In the genomic region with DNA sequence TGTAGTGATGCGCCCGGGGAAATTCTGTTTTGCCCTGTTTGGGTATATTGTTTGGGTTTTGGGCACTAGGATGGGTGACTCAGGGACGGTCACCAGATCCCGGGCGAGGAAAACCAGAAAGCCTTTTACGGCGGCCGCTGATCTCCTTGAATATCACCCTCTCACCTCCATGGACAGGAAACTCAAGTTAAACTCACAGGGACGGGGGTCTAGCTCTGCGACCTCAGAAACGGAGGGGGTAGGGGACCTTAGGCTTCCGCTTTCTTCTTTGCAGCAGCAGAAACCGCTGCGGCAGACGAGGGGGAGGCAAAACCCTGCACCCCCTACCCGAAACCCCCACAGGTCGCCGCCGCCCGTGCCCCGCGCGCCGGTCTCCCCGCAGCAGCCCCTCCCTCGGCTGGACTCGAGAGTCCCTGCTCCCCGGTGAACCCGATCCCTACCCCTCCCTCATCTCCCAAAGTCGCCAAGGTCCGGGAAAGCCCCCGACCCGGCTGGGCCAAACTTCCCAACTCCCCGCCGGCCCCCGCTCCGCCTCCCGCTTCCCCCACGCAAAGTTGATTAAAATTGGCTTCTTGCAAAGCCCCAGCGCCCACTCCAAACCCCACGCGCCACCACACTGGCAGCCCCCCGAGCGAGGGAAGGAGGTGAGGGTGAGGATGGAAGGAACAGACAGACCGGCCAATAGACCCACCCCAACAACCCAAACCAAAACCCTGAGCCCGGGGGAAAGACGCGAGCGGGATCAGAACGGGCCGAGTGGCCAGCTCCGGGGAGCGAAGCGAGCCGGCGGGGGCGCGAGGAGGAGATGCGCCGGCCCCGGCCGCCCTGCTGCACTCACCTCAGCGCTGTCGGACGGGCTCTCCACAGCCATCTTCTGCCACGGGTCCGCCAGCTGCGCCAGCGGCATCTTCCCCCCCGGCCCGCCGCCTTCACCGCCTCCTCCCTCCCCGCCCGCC, we compare ENCODE assay signal across 8 cellular contexts. TPM values are rescaled to one million over a fixed set of nuclear protein-coding genes. Genes with fewer than 3 reads are reported as not detected.
DNase-seq lines count a peak whose midpoint lies in the region; ATAC-seq and TF ChIP-seq lines count a peak whose summit lies in the region.

No MANE protein-coding gene starts in this region.

- TF ChIP-seq CTCF in GM20000 (IDR thresholded peaks at IDR 0.05; ENCODE audit: extremely low read depth, missing control alignments), result no peak

- H3K36me3 Mint-ChIP-seq in activated CD4-positive, alpha-beta T cell treated with anti-CD3 and anti-CD28 coated beads, Interleukin-2, amount 10 ng/mL, durations not matched to agents 24 days and 14 days (ENCODE audit: low read depth), result peaks cover 8% of the 10 kb centered on the region
- H3K36me3 Mint-ChIP-seq in effector memory CD8-positive, alpha-beta T cell (ENCODE audit: insufficient read depth), result peaks cover 27% of the 10 kb centered on the region

- no peaks in the 10 kb centered on the region for H3K36me3 ChIP-seq in mesodermal cell (ENCODE audit: control insufficient read depth, insufficient read depth, low read length)
- no peaks in the 10 kb centered on the region for H3K36me3 ChIP-seq in thymus (ENCODE audit: control insufficient read depth, insufficient read depth)

- no peaks in the 10 kb centered on the region for H3K27me3 ChIP-seq in thymus (ENCODE audit: control insufficient read depth, insufficient read depth)

- peak overlapping the region; percentile 96 for H3K27ac Mint-ChIP-seq in activated CD4-positive, alpha-beta T cell treated with anti-CD3 and anti-CD28 coated beads, Interleukin-2, amount 10 ng/mL, durations not matched to agents 24 days and 14 days
- peak overlapping the region; percentile 95 for H3K27ac Mint-ChIP-seq in effector memory CD8-positive, alpha-beta T cell

- H3K27ac ChIP-seq in mesodermal cell (ENCODE audit: low read depth, low read length, severe bottlenecking), result peak overlapping the region; percentile 81
- peak overlapping the region; percentile 82 for H3K27ac ChIP-seq in thymus (ENCODE audit: low read depth)

- peaks cover 3% of the 10 kb centered on the region for H3K27me3 Mint-ChIP-seq in activated CD4-positive, alpha-beta T cell treated with anti-CD3 and anti-CD28 coated beads, Interleukin-2, amount 10 ng/mL, durations not matched to agents 24 days and 14 days
- H3K27me3 Mint-ChIP-seq in effector memory CD8-positive, alpha-beta T cell, result no peaks in the 10 kb centered on the region

- intact Hi-C loops in activated CD4-positive, alpha-beta T cell treated with anti-CD3 and anti-CD28 coated beads, Interleukin-2, amount 10 ng/mL, durations not matched to agents 24 days and 14 days (cut with micrococcal nuclease), result loop anchor here (1.0 to 10.0 kb wide), 9 partner anchors 41 to 1109 kb away; a partner anchor contains a TSS

- peak; percentile 29 for DNase-seq in CD1c-positive myeloid dendritic cell (ENCODE audit: extremely low spot score)
- DNase-seq in GM20000 (ENCODE audit: low spot score), result peak; percentile 28
- DNase-seq in HT-29 (ENCODE audit: low spot score), result peak; percentile 37
- DNase-seq in activated CD4-positive, alpha-beta T cell treated with anti-CD3 and anti-CD28 coated beads, Interleukin-2, amount 10 ng/mL, durations not matched to agents 24 days and 14 days, result peak; percentile 74
- DNase-seq in effector memory CD8-positive, alpha-beta T cell, result peak; percentile 9 to 17 (median 13)
- no peak for DNase-seq in EL

- no peaks in the 10 kb centered on the region for H3K9me3 ChIP-seq in mesodermal cell (ENCODE audit: control insufficient read depth, low read length)
- H3K9me3 ChIP-seq in thymus (ENCODE audit: control insufficient read depth), result no peaks in the 10 kb centered on the region

- H3K4me1 ChIP-seq in mesodermal cell (ENCODE audit: control insufficient read depth, insufficient read depth, low read length, poor library complexity, severe bottlenecking), result peaks cover 4% of the 10 kb centered on the region
- no peaks in the 10 kb centered on the region for H3K4me1 ChIP-seq in thymus (ENCODE audit: control insufficient read depth, insufficient read depth, low read length)

- H3K4me1 Mint-ChIP-seq in activated CD4-positive, alpha-beta T cell treated with anti-CD3 and anti-CD28 coated beads, Interleukin-2, amount 10 ng/mL, durations not matched to agents 24 days and 14 days, result peaks cover 12% of the 10 kb centered on the region
- H3K4me1 Mint-ChIP-seq in effector memory CD8-positive, alpha-beta T cell (ENCODE audit: low read depth in 2 of 2), result peaks cover 4 to 12% of the 10 kb centered on the region in 2 donors

- WGBS in mesodermal cell (ENCODE audit: insufficient coverage in 2 of 2), 2 experiments, result 0% methylated on average over 1 to 6 of the region's 75 CpGs
- WGBS in thymus, result under 1% methylated on average over 71 of the region's 75 CpGs

- no peak for ATAC-seq in effector memory CD8-positive, alpha-beta T cell (replicated peaks)

- H3K9me3 Mint-ChIP-seq in activated CD4-positive, alpha-beta T cell treated with anti-CD3 and anti-CD28 coated beads, Interleukin-2, amount 10 ng/mL, durations not matched to agents 24 days and 14 days, result no peaks in the 10 kb centered on the region
- no peaks in the 10 kb centered on the region for H3K9me3 Mint-ChIP-seq in effector memory CD8-positive, alpha-beta T cell

- H3K4me3 ChIP-seq in mesodermal cell (ENCODE audit: extremely low read depth, insufficient read depth, low read length, poor library complexity, severe bottlenecking) (peak overlapping the region; percentile 66), thymus (ENCODE audit: low read length) (peak overlapping the region; percentile 76)

- peak overlapping the region; percentile 92 for H3K4me3 Mint-ChIP-seq in activated CD4-positive, alpha-beta T cell treated with anti-CD3 and anti-CD28 coated beads, Interleukin-2, amount 10 ng/mL, durations not matched to agents 24 days and 14 days
- H3K4me3 Mint-ChIP-seq in effector memory CD8-positive, alpha-beta T cell, result peak overlapping the region; percentile 92 to 96

RNA-seq across cellular contexts. Expression of a gene that starts 0.7 kb away (rescaled TPM):
- total RNA-seq in HT-29 (2014; rRNA removed; shearing (Covaris generic)), result 16.0 and 18.0 TPM in 2 replicates
- 49.8 and 51.1 TPM in 2 replicates for total RNA-seq in activated CD4-positive, alpha-beta T cell treated with anti-CD3 and anti-CD28 coated beads, Interleukin-2, amount 10 ng/mL, durations not matched to agents 24 days and 14 days
- polyA plus RNA-seq in mesodermal cell (2013, experiment 1 of 2), result 30.6 TPM
- polyA plus RNA-seq in mesodermal cell (2013, experiment 2 of 2), result 34.1 TPM
- polyA plus RNA-seq in thymus, result 20.9 TPM
